ENCODE assay signal across 8 cellular contexts in genomic region chr21:33543505-33544129, GRCh38. TPM values are rescaled to one million over a fixed set of nuclear protein-coding genes. Genes with fewer than 3 reads are reported as not detected.
DNase-seq lines count a peak whose midpoint lies in the region; ATAC-seq and TF ChIP-seq lines count a peak whose summit lies in the region.

No MANE protein-coding gene starts in this region.

- intact Hi-C loops in lower leg skin (cut with DNase I; ENCODE audit: low total_unique reads) = no loop called here

- CTCF ChIA-PET in AG04450 (lab: Charles Lee) (interaction anchor here (1.0 to 2.2 kb wide), 2 partner anchors 62 to 63 kb away, joined by 5 to 11 read pairs; no protein-coding TSS in a partner anchor), RWPE1 (lab: Yijun Ruan, JAX) (interaction anchor here (0.7 kb wide), 2 partner anchors 292 to 942 kb away, joined by 3 to 5 read pairs; no protein-coding TSS in a partner anchor)

- WGBS in lower leg skin, 2 donors = 0 to 1% methylated on average over 26 of the region's 26 CpGs

- H3K9me3 ChIP-seq in AG04450 (ENCODE audit: control insufficient read depth, insufficient read depth, low read length) = no peaks in the 10 kb centered on the region; the same call in 1 of the 2 replicates

- peak overlapping the region; percentile 95 for H3K4me3 ChIP-seq in AG04450 (ENCODE audit: low read depth, low read length)
- H3K4me3 ChIP-seq in cardiac fibroblast (replicated peaks in 1 of 2; ENCODE audit: low read depth in 2 of 2, low read length in 2 of 2) = peak overlapping the region; percentile 64 to 87
- peak overlapping the region; percentile 62 for H3K4me3 ChIP-seq in lower leg skin (ENCODE audit: low read depth, poor library complexity, severe bottlenecking)

- DNase-seq in AG04450 (ENCODE audit: low read depth, low spot score) (no peak), RWPE1 (ENCODE audit: low spot score) (no peak), cardiac fibroblast (ENCODE audit: low read depth in 2 of 2) (no peak), lower leg skin (ENCODE audit: low spot score in 2 of 2) (peak; percentile 69 to 95), NCI-H1694 (lab: John Stamatoyannopoulos, UW) (no peak)
- peak; percentile 71 to 74 for DNase-seq in stimulated activated CD4-positive, alpha-beta T cell treated with anti-CD3 and anti-CD28 coated beads, Interleukin-4, amount 100 ng/mL, for 48 hours (ENCODE audit: low read depth in 2 of 2)

- ATAC-seq in GM21737 (IDR thresholded peaks at IDR 0.05; ENCODE audit: unreplicated experiment) (peak; percentile 16), GM18867 (IDR thresholded peaks at IDR 0.05; ENCODE audit: unreplicated experiment) (no peak)

- no peaks in the 10 kb centered on the region for H3K27me3 ChIP-seq in AG04450 (ENCODE audit: control insufficient read depth, insufficient read depth, low read length)

- POLR2A ChIA-PET in AG04450 (lab: Yijun Ruan, JAX) = interaction anchor here (0.6 to 1.0 kb wide), 5 partner anchors 8 to 1053 kb away, joined by 3 to 6 read pairs (median 4); partner anchors contain the start of gene TMEM50B
- POLR2A ChIA-PET in RWPE1 (lab: Yijun Ruan, JAX; ENCODE audit: low non-redundant PET) = interaction anchor here (0.6 to 0.7 kb wide), 2 partner anchors 30 to 45 kb away, joined by 3 to 5 read pairs; partner anchors contain the start of gene DONSON

- TF ChIP-seq POLR2A in lower leg skin (IDR thresholded peaks at IDR 0.05) = no peak

- H3K27ac ChIP-seq in AG04450 (ENCODE audit: low read depth, low read length) = peak overlapping the region; percentile 100
- peak overlapping the region; percentile 98 for H3K27ac ChIP-seq in RWPE1

- TF ChIP-seq CTCF in AG04450 (IDR thresholded peaks at IDR 0.05; ENCODE audit: low read depth, low read length) = no peak
- TF ChIP-seq CTCF in RWPE1 (conservative IDR thresholded peaks at IDR 0.05; ENCODE audit: low read depth) = no peak
- TF ChIP-seq CTCF in cardiac fibroblast (IDR thresholded peaks at IDR 0.05; ENCODE audit: low read depth, low read length) = no peak
- TF ChIP-seq CTCF in lower leg skin (IDR thresholded peaks at IDR 0.05) = no peak

RNA-seq across cellular contexts. Expression of gene SON, which starts 0.8 kb away (rescaled TPM):
- polyA plus RNA-seq in AG04450 (2011; rRNA removed) = 103 and 113 TPM in 2 replicates
- polyA minus RNA-seq in AG04450 (2011; rRNA and poly(A)+ RNA removed) = 184 and 191 TPM in 2 replicates
- total RNA-seq in lower leg skin = 100 to 1,000 TPM; 199 to 314 (median 256) TPM

RNA-seq across cellular contexts. Expression of gene GART, which starts 1.7 kb away (rescaled TPM):
- polyA plus RNA-seq in AG04450 (2011; rRNA removed) = 26.1 and 31.4 TPM in 2 replicates
- 22.9 and 29.1 TPM in 2 replicates for polyA minus RNA-seq in AG04450 (2011; rRNA and poly(A)+ RNA removed)
- total RNA-seq in lower leg skin = 10 to 100 TPM; 44.8 to 62.4 (median 57.3) TPM

RNA-seq across cellular contexts. Expression of gene DONSON, which starts 44.9 kb away (rescaled TPM):
- 15.2 and 20.7 TPM in 2 replicates for polyA plus RNA-seq in AG04450 (2011; rRNA removed)
- polyA minus RNA-seq in AG04450 (2011; rRNA and poly(A)+ RNA removed) = 5.4 and 9.9 TPM in 2 replicates
- total RNA-seq in lower leg skin = 10 to 100 TPM in 1 of 4 donors, 1 to 10 TPM in 3; 6.2 to 14.4 (median 7.0) TPM

RNA-seq across cellular contexts. Expression of gene DNAJC28, which starts 52.1 kb away (rescaled TPM):
- 1.3 and 1.9 TPM in 2 replicates for polyA plus RNA-seq in AG04450 (2011; rRNA removed)
- 0.69 and 0.78 TPM in 2 replicates for polyA minus RNA-seq in AG04450 (2011; rRNA and poly(A)+ RNA removed)
- total RNA-seq in lower leg skin = 1 to 10 TPM in 1 of 4 donors, under 1 TPM in 3; 0.08 to 2.3 (median 0.40) TPM

Comparison
In these comparisons a context has a peak if more than half of its experiments do, and no peak if none do; other contexts are left out.
1. DNase-seq: peak in lower leg skin (2 of 2) and stimulated activated CD4-positive, alpha-beta T cell treated with anti-CD3 and anti-CD28 coated beads, Interleukin-4, amount 100 ng/mL, for 48 hours (2 of 2); none in AG04450 (single experiment), RWPE1 (single experiment), cardiac fibroblast (0 of 2) and NCI-H1694 (single experiment).
2. Peak in every context shown above with its lines, with median percentiles within 50 percentile points of each other: H3K4me3 ChIP-seq.